25 cellular contexts compared by ENCODE assay signal in the genomic region with DNA sequence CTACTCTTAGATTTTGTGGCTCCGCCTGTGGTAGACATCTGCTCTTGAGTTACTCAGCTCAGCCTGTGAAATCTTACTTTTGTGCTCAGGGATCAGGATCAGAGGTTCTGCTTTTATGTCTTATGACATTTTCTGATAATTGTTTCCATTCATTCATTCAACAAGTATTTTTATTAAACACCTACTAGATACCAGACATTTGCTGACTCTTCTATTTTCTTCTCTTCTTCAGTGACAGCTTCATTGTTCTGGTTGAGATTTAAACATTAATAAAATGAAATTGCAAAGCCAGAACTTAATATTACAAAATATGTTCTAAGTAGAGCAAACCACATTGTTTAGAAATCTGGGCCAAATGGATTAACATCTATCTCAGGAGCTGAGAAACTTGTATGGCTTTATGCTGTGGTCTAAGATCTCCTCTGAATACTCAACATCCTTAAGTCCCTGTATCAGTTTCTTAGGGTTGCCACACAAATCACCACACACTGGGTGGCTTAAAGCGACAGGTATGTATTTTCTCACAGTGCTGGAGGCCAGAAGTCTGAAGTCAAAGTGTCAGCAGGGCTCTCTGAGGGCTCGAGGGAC. TPM values are rescaled to one million over a fixed set of nuclear protein-coding genes. Genes with fewer than 3 reads are reported as not detected.
A peak's percentile ranks its signal among the peaks of the same experiment; 100 is the strongest.
DNase-seq lines count a peak whose midpoint lies in the region; ATAC-seq, FAIRE-seq and TF ChIP-seq lines count a peak whose summit lies in the region.
"Had no signal": no experiment of that assay in that cellular context is flagged by ENCODE, and none has a peak within 500 bp of the region (broad histone marks: within the 10 kb centered on the region; RNA-seq: fewer than 3 reads in every experiment).

No MANE protein-coding gene starts in this region.

- TF ChIP-seq CTCF in H9 (conservative IDR thresholded peaks at IDR 0.05) (no peak), upper lobe of right lung (IDR thresholded peaks at IDR 0.05) (no peak)

- H3K79me2 ChIP-seq in H9 (ENCODE audit: insufficient read depth, low read length) = no peaks in the 10 kb centered on the region

- no peak overlapping the region for H2BK5ac ChIP-seq in H9 (ENCODE audit: insufficient read length, low read length)

- H2BK12ac ChIP-seq in H9 (ENCODE audit: insufficient read length, low read depth, low read length) = no peak overlapping the region

- H2BK20ac ChIP-seq in H9 (ENCODE audit: low read depth, low read length, poor library complexity, severe bottlenecking) = peak overlapping the region; percentile 26

- no peak overlapping the region for H4K91ac ChIP-seq in H9 (ENCODE audit: insufficient read length, low read depth, low read length)

- FAIRE-seq in H54 (lab: Jason Lieb, UNC) = no peak
- FAIRE-seq: A204.1, D721Med, GM18507, H1, HTR-8/SVneo had no signal

- peaks cover 3 to 5% of the 10 kb centered on the region in 2 experiments; a peak in 4 of 5 replicates for H3K9me3 Mint-ChIP-seq in H9
- H3K9me3 Mint-ChIP-seq: CD4-positive, alpha-beta T cell had no signal

- H3K18ac ChIP-seq in H9 (ENCODE audit: insufficient read length, low read depth, low read length) = no peak overlapping the region

- H3K27ac Mint-ChIP-seq in H9 = no peak overlapping the region
- H3K27ac Mint-ChIP-seq: CD4-positive, alpha-beta T cell had no signal

- no peak overlapping the region for H2AFZ ChIP-seq in H9 (ENCODE audit: low read length)

- TF ChIP-seq POLR2A in H54 (IDR thresholded peaks at IDR 0.05; ENCODE audit: low read depth, low read length) = no peak

- ATAC-seq in upper lobe of right lung = peak; percentile 36

- H4K5ac ChIP-seq in H9 (ENCODE audit: insufficient read length, low read depth, low read length) = no peak overlapping the region

- intact Hi-C loops in upper lobe of right lung (cut with DNase I) = no loop called here

- no peaks in the 10 kb centered on the region for H3K9me3 ChIP-seq in H9 (ENCODE audit: control insufficient read depth, low read depth, low read length)
- no peaks in the 10 kb centered on the region for H3K9me3 ChIP-seq in upper lobe of right lung
- H3K9me3 ChIP-seq: BLaER1 treated with 17β-estradiol and CSF1 and Interleukin-3, amounts not matched to agents 10 nM and 100 nM had no signal

- no peak overlapping the region for H2AK5ac ChIP-seq in H9 (ENCODE audit: insufficient read length, low read length)

- H3K27ac ChIP-seq in H9 (ENCODE audit: insufficient read length, low read depth, low read length) (no peak overlapping the region), upper lobe of right lung (no peak overlapping the region)
- H3K27ac ChIP-seq: BLaER1 treated with 17β-estradiol and CSF1 and Interleukin-3, amounts not matched to agents 10 nM and 100 nM; KMS-11; RWPE1 had no signal

- H3T11ph ChIP-seq in H9 (ENCODE audit: low read length) = no peak overlapping the region

- no peaks in the 10 kb centered on the region for H3K36me3 Mint-ChIP-seq in H9 (ENCODE audit: insufficient read depth in 1 of 3, low read depth in 3 of 3)

- no peak overlapping the region for H2BK15ac ChIP-seq in H9 (ENCODE audit: low read depth, low read length)

- H3K4me1 ChIP-seq in H9 (ENCODE audit: insufficient read depth, low read length) = no peaks in the 10 kb centered on the region
- H3K4me1 ChIP-seq in upper lobe of right lung = peaks cover 6% of the 10 kb centered on the region

- H3K23me2 ChIP-seq in H9 (ENCODE audit: insufficient read length, low read depth, low read length, poor library complexity, severe bottlenecking) = no peaks in the 10 kb centered on the region

- H3K4ac ChIP-seq in H9 (ENCODE audit: low read depth, low read length) = no peak overlapping the region

- H3K27me3 Mint-ChIP-seq in H9 (ENCODE audit: low read depth) = peaks cover 9% of the 10 kb centered on the region

- DNase-seq in H9 (no peak), MV-4-11 (lab: John Stamatoyannopoulos, UW) (peak; percentile 12), iris pigment epithelial cell (ENCODE audit: low read depth) (peak; percentile 88), upper lobe of right lung (no peak), mucosa of gallbladder (ENCODE audit: low spot score) (no peak), RKO (ENCODE audit: low spot score) (no peak), H54 (ENCODE audit: insufficient read length, low spot score) (no peak)
- DNase-seq: AML-193; CD4-positive, alpha-beta T cell; NCI-H1092; NCI-H1417 treated with DMSO at 0.1 percent for 48 hours; NCI-H1694 treated with DMSO at 0.1 percent for 48 hours; NCI-H2081; NCI-H2227 treated with DMSO at 0.1 percent for 48 hours; NCI-H526 treated with DMSO at 0.1 percent for 48 hours; SHP77 had no signal

- H2BK120ac ChIP-seq in H9 (ENCODE audit: low read depth, low read length, poor library complexity, severe bottlenecking) = no peak overlapping the region

- H3K27me3 ChIP-seq in H9 (ENCODE audit: insufficient read depth, low read length) = no peaks in the 10 kb centered on the region
- H3K27me3 ChIP-seq in upper lobe of right lung = no peaks in the 10 kb centered on the region
- H3K27me3 ChIP-seq: BLaER1 treated with 17β-estradiol and CSF1 and Interleukin-3, amounts not matched to agents 10 nM and 100 nM had no signal

- no peak overlapping the region for H3K4me3 ChIP-seq in upper lobe of right lung
- H3K4me3 ChIP-seq: BLaER1 treated with 17β-estradiol and CSF1 and Interleukin-3, amounts not matched to agents 10 nM and 100 nM had no signal

- no peak overlapping the region for H3K56ac ChIP-seq in H9 (ENCODE audit: insufficient read length, low read depth, low read length)

- H4K8ac ChIP-seq in H9 (replicated peaks; ENCODE audit: insufficient read length, low read depth, low read length) = no peak overlapping the region

- H3K36me3 ChIP-seq in upper lobe of right lung = no peaks in the 10 kb centered on the region
- H3K36me3 ChIP-seq: BLaER1 treated with 17β-estradiol and CSF1 and Interleukin-3, amounts not matched to agents 10 nM and 100 nM had no signal

- H3K4me2 ChIP-seq in H9 (ENCODE audit: insufficient read depth, insufficient read length, low read length) = no peak overlapping the region
- H3K4me2 ChIP-seq: BLaER1 treated with 17β-estradiol and CSF1 and Interleukin-3, amounts not matched to agents 10 nM and 100 nM; KMS-11 had no signal

- H3K23ac ChIP-seq in H9 (ENCODE audit: insufficient read length, low read depth, low read length) = no peak overlapping the region

- H3K4me1 Mint-ChIP-seq in H9 = no peaks in the 10 kb centered on the region

- H3K79me1 ChIP-seq in H9 (ENCODE audit: insufficient read depth, low read depth, low read length, poor library complexity, severe bottlenecking) = no peaks in the 10 kb centered on the region

- no CpG with 5 or more reads among the region's 3 CpGs for WGBS in H9 (ENCODE audit: extremely low coverage, insufficient read length, low lambda C conversion rate)

- no peak overlapping the region for H3K14ac ChIP-seq in H9 (ENCODE audit: insufficient read depth, low read length)

- H4K20me1 ChIP-seq in H9 (ENCODE audit: control insufficient read depth, insufficient read depth, insufficient read length) = no peaks in the 10 kb centered on the region
- H4K20me1 ChIP-seq: BLaER1 treated with 17β-estradiol and CSF1 and Interleukin-3, amounts not matched to agents 10 nM and 100 nM had no signal

- H3K4me3 Mint-ChIP-seq in H9 = no peak overlapping the region
- H3K4me3 Mint-ChIP-seq: CD4-positive, alpha-beta T cell had no signal

- H3K9ac ChIP-seq in H9 (ENCODE audit: extremely low read depth, insufficient read length, low read length) = no peak overlapping the region
- H3K9ac ChIP-seq: BLaER1 treated with 17β-estradiol and CSF1 and Interleukin-3, amounts not matched to agents 10 nM and 100 nM; KMS-11 had no signal

RNA-seq across cellular contexts. Expression of gene MICU2, which starts 15.8 kb away (rescaled TPM):
- total RNA-seq in H9 (2021) (38.2 and 38.4 TPM in 2 replicates), upper lobe of right lung (30.7 TPM), mucosa of gallbladder (31.8 TPM)

RNA-seq across cellular contexts. Expression of gene FGF9, which starts 51.1 kb away (rescaled TPM):
- total RNA-seq in H9 (2021) (0.20 and 0.22 TPM in 2 replicates), upper lobe of right lung (2.7 TPM), mucosa of gallbladder (1.5 TPM)
- total RNA-seq: H1, NCI-H460 had no signal

Comparison
In these comparisons a context has a peak if more than half of its experiments do, and no peak if none do; other contexts are left out.
1. DNase-seq: peak in MV-4-11 (single experiment) and iris pigment epithelial cell (single experiment); none in H9 (single experiment), upper lobe of right lung (single experiment), mucosa of gallbladder (single experiment), RKO (single experiment) and H54 (single experiment).